ENCODE assay signal across 9 cellular contexts in the genomic region with DNA sequence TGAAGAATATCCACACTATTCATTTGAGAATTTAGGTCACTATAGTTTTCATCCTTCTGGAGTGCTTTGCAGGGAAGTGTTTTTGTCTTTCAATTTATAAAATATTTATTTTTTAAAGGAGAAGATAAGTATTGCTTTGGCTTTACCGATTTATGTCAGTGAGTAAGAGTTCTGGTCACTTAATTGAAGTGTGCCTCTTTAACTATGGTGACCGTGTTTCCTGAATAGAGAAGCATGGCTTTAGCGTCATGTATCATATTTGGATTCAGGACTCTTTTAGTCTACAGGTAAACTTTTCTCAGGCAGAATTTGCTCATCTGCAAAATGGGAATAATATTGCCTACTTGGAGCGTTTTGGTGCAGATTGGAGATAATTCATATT. TPM values are rescaled to one million over a fixed set of nuclear protein-coding genes. Genes with fewer than 3 reads are reported as not detected.
DNase-seq lines count a peak whose midpoint lies in the region; ATAC-seq, FAIRE-seq and TF ChIP-seq lines count a peak whose summit lies in the region.
"Had no signal": no experiment of that assay in that cellular context is flagged by ENCODE, and none has a peak within 500 bp of the region (broad histone marks: within the 10 kb centered on the region; RNA-seq: fewer than 3 reads in every experiment).

No MANE protein-coding gene starts in this region.

- H4K20me1 ChIP-seq in MM.1S (ENCODE audit: insufficient read depth, low read length), result peaks cover 3% of the 10 kb centered on the region; the same call in 1 of the 2 replicates

- no peak for TF ChIP-seq CTCF in MM.1S (IDR thresholded peaks at IDR 0.05; ENCODE audit: low read length)
- no peak for TF ChIP-seq CTCF in neutrophil (IDR thresholded peaks at IDR 0.05)

- peak overlapping the region; percentile 99 for H3K4me3 ChIP-seq in MM.1S (ENCODE audit: low read length)
- peak overlapping the region; percentile 98 for H3K4me3 ChIP-seq in ectodermal cell (ENCODE audit: insufficient read depth, low read depth, low read length)
- H3K4me3 ChIP-seq in neutrophil (ENCODE audit: low read depth in 1 of 2, low read length in 1 of 2), result peak overlapping the region; percentile 77 to 79

- WGBS in ectodermal cell, 2 experiments, result 6 to 13% methylated on average over 4 of the region's 4 CpGs

- peaks cover 6% of the 10 kb centered on the region; the same call in 1 of the 2 replicates for H3K4me1 ChIP-seq in MM.1S (ENCODE audit: low read length)
- no peaks in the 10 kb centered on the region for H3K4me1 ChIP-seq in ectodermal cell (ENCODE audit: control insufficient read depth, insufficient read depth, low read length)
- H3K4me1 ChIP-seq in neutrophil (ENCODE audit: control insufficient read depth in 1 of 2, insufficient read depth in 1 of 2, low read depth in 1 of 2, low read length in 1 of 2), result peaks cover 11 to 15% of the 10 kb centered on the region in 2 experiments

- H3K4me2 ChIP-seq in MM.1S (ENCODE audit: low read depth, low read length), result peak overlapping the region; percentile 95

- H3K79me2 ChIP-seq in MM.1S (ENCODE audit: low read length), result peaks cover 55% of the 10 kb centered on the region

- peak overlapping the region; percentile 95 for H2AFZ ChIP-seq in MM.1S (ENCODE audit: low read length)

- no peak for FAIRE-seq in urothelium cell line (lab: Jason Lieb, UNC)
- FAIRE-seq: TTC549 had no signal

- H3K36me3 ChIP-seq in MM.1S (replicated peaks; ENCODE audit: insufficient read depth, low read length) (peaks cover 3% of the 10 kb centered on the region), ectodermal cell (ENCODE audit: control insufficient read depth, insufficient read depth, low read length) (peaks cover 14% of the 10 kb centered on the region), neutrophil (peaks cover 25% of the 10 kb centered on the region)

- H3K27ac ChIP-seq in MM.1S (ENCODE audit: low read length) (peak overlapping the region; percentile 95; the same call in 1 of the 2 replicates), ectodermal cell (ENCODE audit: insufficient read depth, low read depth, low read length, poor library complexity, severe bottlenecking) (no peak overlapping the region), neutrophil (peak overlapping the region; percentile 86)

- ATAC-seq in GM18508 (IDR thresholded peaks at IDR 0.05; ENCODE audit: insufficient read depth, unreplicated experiment) (peak; percentile 7), HG02970 (IDR thresholded peaks at IDR 0.05; ENCODE audit: low FRiP score, unreplicated experiment) (no peak)

- H3F3A ChIP-seq in MM.1S (ENCODE audit: insufficient read depth, low read length), result peaks cover 11% of the 10 kb centered on the region

- no peaks in the 10 kb centered on the region for H3K9me2 ChIP-seq in MM.1S (replicated peaks; ENCODE audit: insufficient read depth, low read length)

- DNase-seq in MM.1S, result peak; percentile 10
- no peak for DNase-seq in urothelium cell line (ENCODE audit: low spot score)
- DNase-seq in activated CD8-positive, alpha-beta memory T cell treated with anti-CD3 and anti-CD28 coated beads for 24 hours, result no peak
- no peak for DNase-seq in central memory CD4-positive, alpha-beta T cell

- H3K27me3 ChIP-seq in MM.1S (replicated peaks; ENCODE audit: insufficient read depth, low read length) (no peaks in the 10 kb centered on the region), ectodermal cell (ENCODE audit: control insufficient read depth, insufficient read depth, low read length, poor library complexity, severe bottlenecking) (no peaks in the 10 kb centered on the region), neutrophil (peaks cover 10% of the 10 kb centered on the region)

- peak overlapping the region; percentile 97 for H3K9ac ChIP-seq in MM.1S (ENCODE audit: low read length)

- H3K9me3 ChIP-seq in MM.1S (replicated peaks; ENCODE audit: insufficient read depth, low read length) (no peaks in the 10 kb centered on the region), ectodermal cell (ENCODE audit: control insufficient read depth, low read length) (no peaks in the 10 kb centered on the region), neutrophil (no peaks in the 10 kb centered on the region)

RNA-seq across cellular contexts. Expression of gene BDP1, which starts 0.9 kb away (rescaled TPM):
- 18.3 TPM for polyA plus RNA-seq in ectodermal cell (2013, experiment 1 of 4)
- polyA plus RNA-seq in ectodermal cell (2013, experiment 2 of 4), result 17.1 TPM
- 12.1 TPM for polyA plus RNA-seq in ectodermal cell (2013, experiment 3 of 4)
- polyA plus RNA-seq in ectodermal cell (2013, experiment 4 of 4), result 16.5 TPM
